15 cellular contexts compared by ENCODE assay signal in the genomic region with DNA sequence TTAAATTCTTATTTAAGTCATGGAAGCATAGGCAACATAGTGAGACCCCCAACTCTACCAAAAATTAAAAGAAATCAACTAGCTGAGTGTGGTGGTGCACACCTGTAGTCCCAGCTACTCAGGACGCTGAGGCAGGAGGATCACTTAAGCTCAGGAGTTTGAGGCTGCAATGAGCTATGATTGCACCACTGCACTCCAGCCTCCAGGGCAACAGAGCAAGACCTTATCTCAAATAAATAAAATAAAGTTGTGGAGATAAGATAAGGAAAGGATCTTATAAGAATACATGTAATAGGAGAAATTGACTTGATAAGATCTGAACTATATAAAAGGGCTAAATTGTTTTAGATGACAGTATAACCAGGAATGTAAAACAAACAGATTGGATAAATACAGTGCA. TPM values are rescaled to one million over a fixed set of nuclear protein-coding genes. Genes with fewer than 3 reads are reported as not detected.
DNase-seq lines count a peak whose midpoint lies in the region; ATAC-seq and TF ChIP-seq lines count a peak whose summit lies in the region.
"Had no signal": no experiment of that assay in that cellular context is flagged by ENCODE, and none has a peak within 500 bp of the region (broad histone marks: within the 10 kb centered on the region; RNA-seq: fewer than 3 reads in every experiment).

No MANE protein-coding gene starts in this region.

- H3K9me3 ChIP-seq in tibial artery: no peaks in the 10 kb centered on the region
- H3K9me3 ChIP-seq in right cardiac atrium (ENCODE audit: control insufficient read depth, low read length): no peaks in the 10 kb centered on the region
- H3K9me3 ChIP-seq: stomach had no signal

- DNase-seq in natural killer cell treated with Interleukin-12 subunit alpha and Interleukin-12 subunit beta and Interleukin-15 and Interleukin-18, amount 100 ng/mL, for 72 hours (ENCODE audit: low spot score): no peak
- DNase-seq in natural killer cell (no peak), T-cell (no peak), choroid plexus epithelial cell (ENCODE audit: low read depth) (no peak), tibial artery (no peak), left ventricle myocardium superior (no peak), right cardiac atrium (no peak)
- DNase-seq: effector memory CD4-positive, alpha-beta T cell; hippocampal formation; kidney glomerular epithelial cell; NCI-H1092; NCI-H524 treated with DMSO at 0.1 percent for 48 hours; SHP77 treated with DMSO at 0.1 percent for 48 hours; stomach had no signal

- H3K4me1 ChIP-seq in tibial artery (peaks cover 0 to 24% (median 13%) of the 10 kb centered on the region in 4 donors), right cardiac atrium (ENCODE audit: control insufficient read depth, insufficient read depth, low read length) (no peaks in the 10 kb centered on the region)

- peaks cover 31 to 53% of the 10 kb centered on the region in 2 donors for H3K4me1 Mint-ChIP-seq in natural killer cell treated with Interleukin-12 subunit alpha and Interleukin-12 subunit beta and Interleukin-15 and Interleukin-18, amount 100 ng/mL, for 72 hours (ENCODE audit: low read depth in 2 of 2)
- H3K4me1 Mint-ChIP-seq in natural killer cell (peaks cover 15 to 38% of the 10 kb centered on the region in 2 donors), T-cell (peaks cover 34 to 50% (median 46%) of the 10 kb centered on the region in 3 donors)

- H3K36me3 ChIP-seq in tibial artery: no peaks in the 10 kb centered on the region
- H3K36me3 ChIP-seq: stomach had no signal

- POLR2A ChIA-PET in T-cell (lab: Charles Lee): interaction anchor here in 1 of 2 donors (0.6 to 0.9 kb wide), 2 partner anchors 89 to 1612 kb away, joined by 3 to 4 read pairs; no protein-coding TSS in a partner anchor

- TF ChIP-seq CTCF in natural killer cell (IDR thresholded peaks at IDR 0.05) (no peak), choroid plexus epithelial cell (conservative IDR thresholded peaks at IDR 0.05; ENCODE audit: low read depth, low read length) (peak; percentile 3), tibial artery (IDR thresholded peaks at IDR 0.05) (no peak)

- H3K27me3 ChIP-seq in tibial artery (no peaks in the 10 kb centered on the region), right cardiac atrium (ENCODE audit: control insufficient read depth, insufficient read depth) (no peaks in the 10 kb centered on the region)

- no peak for ATAC-seq in natural killer cell treated with Interleukin-12 subunit alpha and Interleukin-12 subunit beta and Interleukin-15 and Interleukin-18, amount 100 ng/mL, for 72 hours
- ATAC-seq in natural killer cell (no peak), T-cell (replicated peaks in 1 of 4) (no peak), left ventricle myocardium superior (no peak), right cardiac atrium (no peak), HG02884 (IDR thresholded peaks at IDR 0.05; ENCODE audit: unreplicated experiment) (no peak)

- H3K27ac Mint-ChIP-seq in natural killer cell treated with Interleukin-12 subunit alpha and Interleukin-12 subunit beta and Interleukin-15 and Interleukin-18, amount 100 ng/mL, for 72 hours: peak overlapping the region; percentile 13 to 45
- no peak overlapping the region for H3K27ac Mint-ChIP-seq in natural killer cell
- peak overlapping the region; percentile 70 to 72 for H3K27ac Mint-ChIP-seq in T-cell

- CTCF ChIA-PET in T-cell (lab: Charles Lee): interaction anchor here (0.6 to 1.8 kb wide), 5 partner anchors 37 to 474 kb away, joined by 3 to 4 read pairs (median 3); no protein-coding TSS in a partner anchor

- H3K27ac ChIP-seq in tibial artery (no peak overlapping the region), right cardiac atrium (ENCODE audit: low read length) (no peak overlapping the region)

- H3K9me3 Mint-ChIP-seq in natural killer cell treated with Interleukin-12 subunit alpha and Interleukin-12 subunit beta and Interleukin-15 and Interleukin-18, amount 100 ng/mL, for 72 hours: no peaks in the 10 kb centered on the region
- H3K9me3 Mint-ChIP-seq in natural killer cell (no peaks in the 10 kb centered on the region), T-cell (no peaks in the 10 kb centered on the region)

- H3K36me3 Mint-ChIP-seq in natural killer cell treated with Interleukin-12 subunit alpha and Interleukin-12 subunit beta and Interleukin-15 and Interleukin-18, amount 100 ng/mL, for 72 hours: peaks cover 11% of the 10 kb centered on the region
- H3K36me3 Mint-ChIP-seq in natural killer cell (no peaks in the 10 kb centered on the region), T-cell (no peaks in the 10 kb centered on the region)

- peak overlapping the region; percentile 83 for H3K4me3 Mint-ChIP-seq in natural killer cell treated with Interleukin-12 subunit alpha and Interleukin-12 subunit beta and Interleukin-15 and Interleukin-18, amount 100 ng/mL, for 72 hours
- H3K4me3 Mint-ChIP-seq in natural killer cell: no peak overlapping the region
- H3K4me3 Mint-ChIP-seq in T-cell: peak overlapping the region in 1 of 3 donors; percentile 83

- intact Hi-C loops in natural killer cell (cut with micrococcal nuclease) (no loop called here), tibial artery (cut with DNase I; ENCODE audit: low total_unique reads) (no loop called here), left ventricle myocardium superior (cut with micrococcal nuclease) (no loop called here), right cardiac atrium (cut with DNase I) (no loop called here)

- H3K27me3 Mint-ChIP-seq in natural killer cell treated with Interleukin-12 subunit alpha and Interleukin-12 subunit beta and Interleukin-15 and Interleukin-18, amount 100 ng/mL, for 72 hours: peaks cover 11 to 22% of the 10 kb centered on the region in 2 donors
- H3K27me3 Mint-ChIP-seq in natural killer cell (ENCODE audit: low read depth in 2 of 2): peaks cover 19 to 27% of the 10 kb centered on the region in 2 donors
- H3K27me3 Mint-ChIP-seq in T-cell: no peaks in the 10 kb centered on the region

- WGBS in right cardiac atrium: 69% methylated on average over 1 of the region's 1 CpG

- H3K4me3 ChIP-seq in choroid plexus epithelial cell (ENCODE audit: low read depth, low read length) (no peak overlapping the region), tibial artery (no peak overlapping the region), right cardiac atrium (ENCODE audit: low read length) (no peak overlapping the region)

RNA-seq across cellular contexts. Expression of a gene that starts 2.3 kb away (rescaled TPM):
- total RNA-seq in natural killer cell treated with Interleukin-12 subunit alpha and Interleukin-12 subunit beta and Interleukin-15 and Interleukin-18, amount 100 ng/mL, for 72 hours: 100 to 1,000 TPM in 1 of 2 donors, 10 to 100 TPM in 1; 46.6 to 137 TPM
- total RNA-seq in natural killer cell (1 to 10 TPM in 2 of 3 donors, under 1 TPM in 1; 0.25 to 3.6 (median 1.2) TPM), T-cell (1 to 10 TPM in 3 of 5 donors, under 1 TPM in 2; 0.30 to 3.2 (median 2.1) TPM), left ventricle myocardium superior (1.6 TPM), right cardiac atrium (1 to 10 TPM in 2 of 4 donors, under 1 TPM in 2; 0.49 to 3.1 (median 0.94) TPM)
- polyA plus RNA-seq in right cardiac atrium: 0.75 TPM

Comparison
In these comparisons a context has a peak if more than half of its experiments do, and no peak if none do; other contexts are left out.
1. H3K27ac Mint-ChIP-seq: peak in natural killer cell treated with Interleukin-12 subunit alpha and Interleukin-12 subunit beta and Interleukin-15 and Interleukin-18, amount 100 ng/mL, for 72 hours (2 of 2) and T-cell (2 of 2); none in natural killer cell (0 of 2).
2. RNA of a gene that starts 2.3 kb away (total RNA-seq): 46.6 to 137 TPM in natural killer cell treated with Interleukin-12 subunit alpha and Interleukin-12 subunit beta and Interleukin-15 and Interleukin-18, amount 100 ng/mL, for 72 hours; 0.30 to 3.2 TPM in T-cell, 1.6 TPM in left ventricle myocardium superior (single experiment), 0.25 to 3.6 TPM in natural killer cell and 0.49 to 3.1 TPM in right cardiac atrium; every median in the first group is over 10 times any median in the second.